ENCODE assay signal across 8 cellular contexts in genomic region chr1:12177999-12178441, GRCh38. TPM values are rescaled to one million over a fixed set of nuclear protein-coding genes. Genes with fewer than 3 reads are reported as not detected.
A peak's percentile ranks its signal among the peaks of the same experiment; 100 is the strongest.
DNase-seq lines count a peak whose midpoint lies in the region; ATAC-seq, FAIRE-seq and TF ChIP-seq lines count a peak whose summit lies in the region.
"Had no signal": no experiment of that assay in that cellular context is flagged by ENCODE, and none has a peak within 500 bp of the region (broad histone marks: within the 10 kb centered on the region; RNA-seq: fewer than 3 reads in every experiment).

No MANE protein-coding gene starts in this region.

- no peak overlapping the region for H2BK120ac ChIP-seq in mesenchymal stem cell (ENCODE audit: low read depth, low read length)

- H3K4me1 ChIP-seq in K562 (replicated peaks in 1 of 2; ENCODE audit: control insufficient read depth in 2 of 2, insufficient read depth in 2 of 2, low read length in 2 of 2): peaks cover 25 to 49% of the 10 kb centered on the region in 2 experiments
- peaks cover 25% of the 10 kb centered on the region for H3K4me1 ChIP-seq in mesenchymal stem cell (ENCODE audit: control insufficient read depth, insufficient read depth, low read depth, low read length)

- H3K4ac ChIP-seq in mesenchymal stem cell (ENCODE audit: low read depth in 1 of 2, low read length in 2 of 2): peak overlapping the region in 1 of 2 experiments; percentile 81

- CTCF ChIA-PET in K562 (lab: Yijun Ruan, JAX; ENCODE audit: low intra/inter-chr PET ratio): no interaction called here

- H3K9me3 ChIP-seq in K562 (replicated peaks; ENCODE audit: control insufficient read depth, insufficient read depth, low read depth, low read length): no peaks in the 10 kb centered on the region
- no peaks in the 10 kb centered on the region for H3K9me3 ChIP-seq in mesenchymal stem cell (ENCODE audit: control insufficient read depth, low read length)

- POLR2A ChIA-PET in K562 (lab: Yijun Ruan, JAX): interaction anchor here (1.2 to 3.1 kb wide), 4 partner anchors 8 to 22 kb away, joined by 3 to 18 read pairs (median 7); partner anchors contain the start of gene TNFRSF1B

- peak overlapping the region; percentile 81 for H4K8ac ChIP-seq in mesenchymal stem cell (ENCODE audit: low read length)

- H3K18ac ChIP-seq in mesenchymal stem cell (ENCODE audit: low read depth in 1 of 2, low read length in 2 of 2): peak overlapping the region; percentile 1 to 88

- no peak overlapping the region for H2BK5ac ChIP-seq in mesenchymal stem cell (ENCODE audit: low read depth, low read length, poor library complexity, severe bottlenecking)

- ATAC-seq in K562: no peak

- peak; percentile 38 for DNase-seq in UCSD-AML1 (lab: John Stamatoyannopoulos, UW; ENCODE audit: unreplicated experiment)
- DNase-seq in K562 (ENCODE audit: extremely low read depth in 1 of 4, low spot score in 3 of 4): no peak
- DNase-seq in mesenchymal stem cell: peak; percentile 94
- DNase-seq in stimulated activated CD8-positive, alpha-beta memory T cell treated with anti-CD3 and anti-CD28 coated beads, Interleukin-4, amount 100 ng/mL, for 48 hours: peak; percentile 98
- no peak for DNase-seq in NCI-H2196 (lab: John Stamatoyannopoulos, UW; ENCODE audit: unreplicated experiment)
- no peak for DNase-seq in GOT3 (lab: John Stamatoyannopoulos, UW)

- H3K9me1 ChIP-seq in K562 (ENCODE audit: control insufficient read depth, insufficient read depth, low read length): peaks cover 5% of the 10 kb centered on the region

- H3K79me2 ChIP-seq in K562 (ENCODE audit: control insufficient read depth, insufficient read depth, low read length): peaks cover 39% of the 10 kb centered on the region

- H2AK5ac ChIP-seq in mesenchymal stem cell (ENCODE audit: low read length, severe bottlenecking): no peak overlapping the region

- 86% methylated on average over 14 of the region's 14 CpGs for WGBS in K562 (ENCODE audit: insufficient coverage, low coverage, missing lambda C conversion rate)
- WGBS in mesenchymal stem cell: 49% methylated on average over 12 of the region's 14 CpGs

- H4K91ac ChIP-seq in mesenchymal stem cell (ENCODE audit: low read length): peak overlapping the region; percentile 92

- H3K14ac ChIP-seq in mesenchymal stem cell (ENCODE audit: low read length in 2 of 2): peak overlapping the region in 1 of 2 experiments; percentile 19

- H2BK15ac ChIP-seq in mesenchymal stem cell (ENCODE audit: low read depth, poor library complexity, severe bottlenecking): peak overlapping the region; percentile 66

- H2AFZ ChIP-seq in K562 (ENCODE audit: low read depth, low read length) (no peak overlapping the region), mesenchymal stem cell (ENCODE audit: low read depth, low read length) (no peak overlapping the region)

- H3K23ac ChIP-seq in mesenchymal stem cell (ENCODE audit: low read length in 2 of 2): no peak overlapping the region

- peak overlapping the region in 1 of 2 experiments; percentile 93 for H2BK12ac ChIP-seq in mesenchymal stem cell (ENCODE audit: low read length in 2 of 2)

- TF ChIP-seq CTCF in K562 (IDR thresholded peaks at IDR 0.05 in 2 of 3, conservative IDR thresholded peaks at IDR 0.05 in 1 of 3; ENCODE audit: insufficient read depth in 2 of 3, low read depth in 1 of 3, low read length in 3 of 3): no peak

- H3K4me3 ChIP-seq in K562 (no peak overlapping the region), mesenchymal stem cell (ENCODE audit: insufficient read depth in 1 of 2, low read depth in 1 of 2, low read length in 2 of 2) (no peak overlapping the region)

- H4K20me1 ChIP-seq in K562 (replicated peaks; ENCODE audit: control insufficient read depth, insufficient read depth, low read length): peaks cover 43% of the 10 kb centered on the region

- H3K9ac ChIP-seq in K562 (ENCODE audit: insufficient read depth in 1 of 2, low read depth in 2 of 2, low read length in 2 of 2) (peak overlapping the region in 1 of 2 experiments; percentile 28; a peak in 1 of 4 replicates), mesenchymal stem cell (ENCODE audit: low read length) (peak overlapping the region; percentile 48)

- intact Hi-C loops in K562 (cut with micrococcal nuclease): no loop called here

- peaks cover 22% of the 10 kb centered on the region; the same call in 2 of the 3 replicates for H3K36me3 ChIP-seq in K562 (ENCODE audit: control insufficient read depth, insufficient read depth, low read length)
- peaks cover 0 to 5% of the 10 kb centered on the region in 2 experiments for H3K36me3 ChIP-seq in mesenchymal stem cell (ENCODE audit: control insufficient read depth in 1 of 2, insufficient read depth in 2 of 2, low read depth in 1 of 2, low read length in 2 of 2)

- H3K27ac ChIP-seq in K562 (ENCODE audit: extremely low read depth, low read depth, low read length) (no peak overlapping the region), mesenchymal stem cell (ENCODE audit: low read length, poor library complexity, severe bottlenecking) (no peak overlapping the region)

- in situ Hi-C loops in K562 (cut with MboI): no loop called here

- no peaks in the 10 kb centered on the region for H3K79me1 ChIP-seq in mesenchymal stem cell (replicated peaks; ENCODE audit: low read length, poor library complexity, severe bottlenecking)

- TF ChIP-seq RAD21 in Ishikawa (IDR thresholded peaks at IDR 0.05; ENCODE audit: low read depth): no peak
- TF ChIP-seq RAD21 in K562 (CRISPR knock-in tag; conservative IDR thresholded peaks at IDR 0.05 in 1 of 2, IDR thresholded peaks at IDR 0.05 in 1 of 2): no peak

- H3K27me3 ChIP-seq in K562 (ENCODE audit: control insufficient read depth in 2 of 2, insufficient read depth in 2 of 2, low read length in 2 of 2) (no peaks in the 10 kb centered on the region), mesenchymal stem cell (ENCODE audit: control insufficient read depth in 1 of 2, insufficient read depth in 1 of 2, low read length in 2 of 2) (no peaks in the 10 kb centered on the region)

- no peak for TF ChIP-seq EP300 in Ishikawa (IDR thresholded peaks at IDR 0.05; ENCODE audit: borderline replicate concordance)
- TF ChIP-seq EP300 in K562 (IDR thresholded peaks at IDR 0.05; ENCODE audit: low read length): no peak

- H3K4me2 ChIP-seq in K562 (ENCODE audit: insufficient read depth, low read length) (no peak overlapping the region), mesenchymal stem cell (ENCODE audit: low read length, poor library complexity, severe bottlenecking) (peak overlapping the region; percentile 32)

- FAIRE-seq in K562 (lab: Jason Lieb, UNC): no peak
- FAIRE-seq: TTC549 had no signal

- no peak for TF ChIP-seq POLR2A in K562 (conservative IDR thresholded peaks at IDR 0.05)

- no TSS peak for BruUV-seq in K562 (replicated peaks; lab: Mats Ljungman, UMichigan)

TF ChIP-seq in Ishikawa, 13 proteins besides CTCF, POLR2A, EP300 and RAD21:
- TF ChIP-seq NFIC (IDR thresholded peaks at IDR 0.05) (peak; percentile 77), CREB1 (IDR thresholded peaks at IDR 0.05; ENCODE audit: low read depth) (no peak)

TF ChIP-seq in K562, 482 proteins besides CTCF, POLR2A, EP300 and RAD21 (continues in another document):
- TF ChIP-seq NFIC (IDR thresholded peaks at IDR 0.05) (peak; percentile 48), SMARCB1 (IDR thresholded peaks at IDR 0.05; ENCODE audit: insufficient read length, low read depth) (no peak), MYNN (IDR thresholded peaks at IDR 0.05) (no peak), MYNN (CRISPR knock-in tag; IDR thresholded peaks at IDR 0.05) (no peak), CC2D1A (IDR thresholded peaks at IDR 0.05) (no peak), CREM (IDR thresholded peaks at IDR 0.05; ENCODE audit: low read depth) (no peak)

RNA-seq across cellular contexts. Expression of gene TNFRSF1B, which starts 11.2 kb away (rescaled TPM):
- total RNA-seq in K562 (2011; cell fraction: chromatin; rRNA removed; ENCODE audit: low replicate concordance): 26.1 and 74.5 TPM in 2 replicates
- 83.4 and 97.6 TPM in 2 replicates for total RNA-seq in K562 (2011; cell fraction: nucleolus; rRNA removed)
- total RNA-seq in K562 (2011; cell fraction: nucleoplasm; rRNA removed): 68.4 and 69.2 TPM in 2 replicates
- 40.8 and 54.1 TPM in 2 replicates for total RNA-seq in K562 (2014; rRNA removed)
- 17.5 and 22.7 TPM in 2 replicates for total RNA-seq in K562 (2014; rRNA removed; fragmentation: Illumina TruSeq; extraction: Trizol)
- 21.7 and 23.1 TPM in 2 replicates for total RNA-seq in K562 (2015; rRNA removed; fragmentation: Illumina TruSeq; extraction: Trizol)
- total RNA-seq in K562 (2021): 91.3 and 91.6 TPM in 2 replicates
- 36.0 and 48.1 TPM in 2 replicates for polyA plus RNA-seq in K562 (2011; rRNA removed)
- polyA plus RNA-seq in K562 (2011; cell fraction: cytosol; rRNA removed): 54.9 and 115 TPM in 2 replicates
- 12.4 and 19.5 TPM in 2 replicates for polyA plus RNA-seq in K562 (2011; cell fraction: nucleus; rRNA removed)
- polyA plus RNA-seq in K562 (2012): 37.7 and 41.4 TPM in 2 replicates
- polyA plus RNA-seq in K562 (2014; fragmentation: Illumina TruSeq; extraction: Trizol): 40.9 and 48.0 TPM in 2 replicates
- polyA plus RNA-seq in K562 (2014; fragmentation: Nextera tagmentation; extraction: Ambion mirVana): 1 to 10 TPM; 8.8 to 9.0 TPM
- polyA plus RNA-seq in K562 (2014; rRNA removed): 43.7 and 47.2 TPM in 2 replicates
- 19.0 and 26.6 TPM in 2 replicates for polyA minus RNA-seq in K562 (2011; rRNA and poly(A)+ RNA removed)
- polyA minus RNA-seq in K562 (2011; cell fraction: cytosol; rRNA and poly(A)+ RNA removed): 46.3 and 70.4 TPM in 2 replicates
- polyA minus RNA-seq in K562 (2011; cell fraction: nucleus; rRNA and poly(A)+ RNA removed): 13.3 and 24.2 TPM in 2 replicates
- 35.0 TPM for polyA plus RNA-seq in mesenchymal stem cell (2013, experiment 1 of 2)
- polyA plus RNA-seq in mesenchymal stem cell (2013, experiment 2 of 2): 35.2 TPM

RNA-seq across cellular contexts. Expression of gene VPS13D, which starts 51.8 kb away (rescaled TPM):
- total RNA-seq in K562 (2011; cell fraction: chromatin; rRNA removed; ENCODE audit: low replicate concordance): 242 and 510 TPM in 2 replicates
- total RNA-seq in K562 (2011; cell fraction: nucleolus; rRNA removed): 134 and 184 TPM in 2 replicates
- total RNA-seq in K562 (2011; cell fraction: nucleoplasm; rRNA removed): 201 and 203 TPM in 2 replicates
- total RNA-seq in K562 (2014; rRNA removed): 31.7 and 34.0 TPM in 2 replicates
- total RNA-seq in K562 (2014; rRNA removed; fragmentation: Illumina TruSeq; extraction: Trizol): 46.5 and 48.1 TPM in 2 replicates
- 36.6 and 38.5 TPM in 2 replicates for total RNA-seq in K562 (2015; rRNA removed; fragmentation: Illumina TruSeq; extraction: Trizol)
- total RNA-seq in K562 (2021): 47.2 and 50.0 TPM in 2 replicates
- polyA plus RNA-seq in K562 (2011; rRNA removed): 50.3 and 51.5 TPM in 2 replicates
- polyA plus RNA-seq in K562 (2011; cell fraction: cytosol; rRNA removed): 24.7 and 32.9 TPM in 2 replicates
- polyA plus RNA-seq in K562 (2011; cell fraction: nucleus; rRNA removed): 80.4 and 87.5 TPM in 2 replicates
- polyA plus RNA-seq in K562 (2012): 21.3 and 30.8 TPM in 2 replicates
- polyA plus RNA-seq in K562 (2014; fragmentation: Illumina TruSeq; extraction: Trizol): 41.3 and 46.6 TPM in 2 replicates
- 10 to 100 TPM in 1 of 2 experiments, 1 to 10 TPM in 1; 6.1 to 13.9 TPM for polyA plus RNA-seq in K562 (2014; fragmentation: Nextera tagmentation; extraction: Ambion mirVana)
- polyA plus RNA-seq in K562 (2014; rRNA removed): 37.2 and 41.3 TPM in 2 replicates
- polyA minus RNA-seq in K562 (2011; rRNA and poly(A)+ RNA removed): 105 and 124 TPM in 2 replicates
- 40.4 and 42.1 TPM in 2 replicates for polyA minus RNA-seq in K562 (2011; cell fraction: cytosol; rRNA and poly(A)+ RNA removed)
- 107 and 189 TPM in 2 replicates for polyA minus RNA-seq in K562 (2011; cell fraction: nucleus; rRNA and poly(A)+ RNA removed)
- 6.3 TPM for polyA plus RNA-seq in mesenchymal stem cell (2013, experiment 1 of 2)
- polyA plus RNA-seq in mesenchymal stem cell (2013, experiment 2 of 2): 5.1 TPM

Comparison
In these comparisons a context has a peak if more than half of its experiments do, and no peak if none do; other contexts are left out.
1. DNase-seq: peak in UCSD-AML1 (single experiment), mesenchymal stem cell (single experiment) and stimulated activated CD8-positive, alpha-beta memory T cell treated with anti-CD3 and anti-CD28 coated beads, Interleukin-4, amount 100 ng/mL, for 48 hours (single experiment); none in K562 (0 of 4), NCI-H2196 (single experiment) and GOT3 (single experiment).